Comparison of ENCODE assay signal across 8 cellular contexts in the genomic region with DNA sequence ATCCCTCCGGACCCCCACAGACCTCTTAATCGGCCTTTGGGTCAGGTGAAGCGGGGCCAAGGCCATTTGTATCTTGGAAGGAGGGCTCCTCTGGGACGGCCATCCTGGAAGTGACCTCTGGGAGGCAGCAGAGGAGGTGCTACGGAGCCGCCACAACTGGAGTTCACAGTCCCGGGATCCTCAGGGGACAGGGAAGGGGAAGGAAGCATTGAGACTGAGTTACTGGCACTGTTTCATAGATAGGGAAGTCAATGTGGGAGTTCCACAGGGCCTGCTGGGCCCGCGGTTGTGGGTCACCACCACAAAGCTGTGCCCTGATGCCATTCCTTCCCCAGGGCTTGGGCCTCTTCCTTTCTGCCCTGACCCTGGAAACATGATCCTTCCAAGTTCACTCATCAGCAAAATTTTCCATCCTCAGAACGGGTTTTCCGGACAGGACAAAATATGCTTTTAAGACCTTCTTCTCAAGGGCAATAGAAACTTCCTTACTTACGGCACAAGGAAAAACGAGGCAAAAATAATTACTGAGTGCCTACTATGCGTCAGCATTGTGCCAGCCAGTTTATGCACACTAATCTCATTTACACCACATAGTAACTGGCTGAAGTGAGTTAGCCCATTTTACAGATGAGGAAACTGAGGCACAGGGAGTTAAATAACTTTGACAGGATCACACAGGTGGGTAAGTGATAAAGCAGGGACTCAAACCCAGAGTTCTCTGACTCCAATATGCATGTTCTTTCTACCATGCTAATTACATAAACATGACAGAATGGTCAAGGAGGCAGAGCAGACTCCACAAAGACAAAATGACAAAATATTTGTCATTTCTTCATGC.
A peak's percentile ranks its signal among the peaks of the same experiment; 100 is the strongest.
DNase-seq lines count a peak whose midpoint lies in the region; ATAC-seq and TF ChIP-seq lines count a peak whose summit lies in the region.

No MANE protein-coding gene starts in this region.

- H3K36me3 Mint-ChIP-seq in chondrocyte (ENCODE audit: low read depth), result peaks cover 2% of the 10 kb centered on the region

- H3K27me3 ChIP-seq in right lobe of liver, result no peaks in the 10 kb centered on the region

- no peak overlapping the region for H3K4me3 ChIP-seq in right lobe of liver

- no peak overlapping the region for H3K27ac Mint-ChIP-seq in chondrocyte (ENCODE audit: unreplicated experiment)

- H3K27ac ChIP-seq in right lobe of liver, result no peak overlapping the region

- H3K27me3 Mint-ChIP-seq in chondrocyte (ENCODE audit: low read depth), result peaks cover 49% of the 10 kb centered on the region

- H3K9me3 ChIP-seq in right lobe of liver, result no peaks in the 10 kb centered on the region

- DNase-seq in AG08395 (ENCODE audit: low spot score) (peak; percentile 82), Kasumi-1 (lab: John Stamatoyannopoulos, UW) (peak; percentile 3 to 5), chondrocyte (ENCODE audit: low spot score) (no peak), right lobe of liver (peak in 2 of 3 donors; percentile 31 to 70), NCI-H2171 (lab: John Stamatoyannopoulos, UW) (no peak)
- no peak for DNase-seq in activated effector memory CD4-positive, alpha-beta T cell treated with Interleukin-2 at 50 U/mL for 16 hours

- H3K4me1 ChIP-seq in right lobe of liver, result peaks cover 0 to 37% (median 3%) of the 10 kb centered on the region in 4 donors

- no peaks in the 10 kb centered on the region for H3K9me3 Mint-ChIP-seq in chondrocyte (ENCODE audit: low read depth)

- no peak overlapping the region for H3K4me3 Mint-ChIP-seq in chondrocyte (ENCODE audit: unreplicated experiment)

- peaks cover 6% of the 10 kb centered on the region for H3K4me1 Mint-ChIP-seq in chondrocyte (ENCODE audit: low read depth)

- 51% methylated on average over 10 of the region's 14 CpGs for WGBS in right lobe of liver (ENCODE audit: insufficient coverage, low coverage, low lambda C conversion rate, missing lambda C conversion rate)

- TF ChIP-seq POLR2A in right lobe of liver (IDR thresholded peaks at IDR 0.05), result no peak

- no peaks in the 10 kb centered on the region for H3K36me3 ChIP-seq in right lobe of liver

- TF ChIP-seq CTCF in chondrocyte (IDR thresholded peaks at IDR 0.05), result peak; percentile 79
- TF ChIP-seq CTCF in right lobe of liver (IDR thresholded peaks at IDR 0.05), result peak in 3 of 4 donors; percentile 17 to 55 (median 30)

- peak; percentile 17 to 53 (median 41) for ATAC-seq in right lobe of liver
- no peak for ATAC-seq in GM21360 (IDR thresholded peaks at IDR 0.05; ENCODE audit: unreplicated experiment)
- ATAC-seq in GM19397 (IDR thresholded peaks at IDR 0.05; ENCODE audit: unreplicated experiment), result no peak

- intact Hi-C loops in right lobe of liver (cut with DNase I), result no loop called here

Comparison
In these comparisons a context has a peak if more than half of its experiments do, and no peak if none do; other contexts are left out.
1. DNase-seq: peak in AG08395 (single experiment), Kasumi-1 (2 of 2) and right lobe of liver (2 of 3); none in chondrocyte (single experiment), activated effector memory CD4-positive, alpha-beta T cell treated with Interleukin-2 at 50 U/mL for 16 hours (single experiment) and NCI-H2171 (single experiment).
2. ATAC-seq: peak in right lobe of liver (4 of 4); none in GM21360 (single experiment) and GM19397 (single experiment).